Comparison of ENCODE assay signal across 22 cellular contexts in the genomic region with DNA sequence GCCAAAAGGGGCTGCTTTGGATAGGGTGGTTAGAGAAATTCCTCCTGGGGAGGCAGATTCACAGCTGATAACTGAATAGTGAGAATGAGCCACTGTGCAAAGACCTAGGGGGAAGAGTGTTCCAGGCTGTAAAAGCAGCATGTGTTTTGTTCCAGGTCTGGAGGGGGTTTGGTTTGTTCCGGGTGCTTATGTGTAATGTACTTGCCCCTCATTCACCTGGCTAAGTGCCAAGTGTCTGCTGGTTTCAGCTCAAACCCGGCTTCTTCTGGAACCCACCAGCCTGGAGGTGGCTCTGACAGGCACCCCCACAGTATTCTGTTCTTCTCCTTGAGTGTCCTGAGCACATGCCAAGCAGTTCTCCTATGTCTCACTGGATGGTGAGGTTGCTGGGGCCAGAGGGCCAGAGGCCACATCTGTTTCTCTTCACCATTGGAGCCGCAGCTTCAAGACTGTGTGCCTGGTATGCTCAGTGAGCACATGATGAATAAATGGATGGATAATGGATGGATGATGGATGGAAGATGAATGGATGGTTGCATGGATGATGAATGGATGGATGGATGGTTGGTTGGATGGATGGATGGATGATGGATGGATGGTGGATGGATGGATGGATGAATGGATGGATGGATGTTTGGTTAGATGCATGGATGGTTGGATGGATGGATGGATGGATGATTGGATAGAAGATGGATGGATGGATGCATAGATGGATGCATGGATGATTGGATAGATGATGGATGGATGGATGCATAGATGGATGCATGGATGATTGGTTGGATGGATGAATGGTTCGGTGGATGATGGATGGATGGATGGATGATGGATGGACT.
"Had no signal": no experiment of that assay in that cellular context is flagged by ENCODE, and none has a peak within 500 bp of the region (broad histone marks: within the 10 kb centered on the region; RNA-seq: fewer than 3 reads in every experiment).

No MANE protein-coding gene starts in this region.

- ATAC-seq: activated CD4-positive, CD25-positive, alpha-beta regulatory T cell treated with anti-CD3 and anti-CD28 coated beads, Interleukin-2, amount 50 U/mL, for 24 hours; activated CD8-positive, alpha-beta memory T cell treated with anti-CD3 and anti-CD28 coated beads, Interleukin-2, amount 10 ng/mL, durations not matched to agents 7 days and 5 days; natural killer cell treated with Interleukin-12 subunit alpha and Interleukin-12 subunit beta and Interleukin-15 and Interleukin-18, amount 100 ng/mL, for 72 hours; stimulated activated naive CD8-positive, alpha-beta T cell treated with anti-CD3 and anti-CD28 coated beads, Interleukin-15, amount 100 ng/mL, for 72 hours had no signal

- H3K9me3 ChIP-seq: neutrophil, ovary, prostate gland, suprapubic skin had no signal

- H3K4me1 ChIP-seq: left ventricle myocardium inferior, prostate gland had no signal

- H3K4me3 ChIP-seq: coronary artery, esophagus muscularis mucosa, left ventricle myocardium inferior, ovary, prostate gland, suprapubic skin, tibial nerve had no signal

- H3K27me3 ChIP-seq: ovary, tibial nerve had no signal

- H3K36me3 ChIP-seq: esophagus muscularis mucosa, left ventricle myocardium inferior, neutrophil, ovary, prostate gland, suprapubic skin, tibial nerve had no signal

- H3K27ac ChIP-seq: coronary artery, esophagus muscularis mucosa, left ventricle myocardium inferior, neutrophil, ovary, prostate gland, tibial nerve, VCaP had no signal

- DNase-seq: activated CD4-positive, alpha-beta T cell treated with anti-CD3 and anti-CD28 coated beads, Interleukin-2, amount 10 ng/mL, durations not matched to agents 7 days and 5 days; activated CD8-positive, alpha-beta memory T cell treated with anti-CD3 and anti-CD28 coated beads, Interleukin-2, amount 10 ng/mL, durations not matched to agents 7 days and 5 days; activated CD8-positive, alpha-beta T cell treated with anti-CD3 and anti-CD28 coated beads for 36 hours; activated effector memory CD4-positive, alpha-beta T cell treated with anti-CD3 and anti-CD28 coated beads, Interleukin-2, amount 50 U/mL, for 16 hours; activated naive CD4-positive, alpha-beta T cell treated with anti-CD3 and anti-CD28 coated beads, Interleukin-2, amount 10 ng/mL, durations not matched to agents 7 days and 5 days; activated T-cell treated with anti-CD3 and anti-CD28 coated beads for 4 hours; amygdala; cerebellar nuclear complex; foreskin melanocyte; left ventricle myocardium inferior; ovary; stimulated activated CD4-positive, alpha-beta T cell treated with anti-CD3 and anti-CD28 coated beads, Interleukin-1b, Interleukin-23, amount 100 ng/mL, for 48 hours; stimulated activated naive CD8-positive, alpha-beta T cell treated with anti-CD3 and anti-CD28 coated beads, Interleukin-15, amount 100 ng/mL, for 72 hours had no signal
